ENCODE assay signal across 12 cellular contexts in the genomic region with DNA sequence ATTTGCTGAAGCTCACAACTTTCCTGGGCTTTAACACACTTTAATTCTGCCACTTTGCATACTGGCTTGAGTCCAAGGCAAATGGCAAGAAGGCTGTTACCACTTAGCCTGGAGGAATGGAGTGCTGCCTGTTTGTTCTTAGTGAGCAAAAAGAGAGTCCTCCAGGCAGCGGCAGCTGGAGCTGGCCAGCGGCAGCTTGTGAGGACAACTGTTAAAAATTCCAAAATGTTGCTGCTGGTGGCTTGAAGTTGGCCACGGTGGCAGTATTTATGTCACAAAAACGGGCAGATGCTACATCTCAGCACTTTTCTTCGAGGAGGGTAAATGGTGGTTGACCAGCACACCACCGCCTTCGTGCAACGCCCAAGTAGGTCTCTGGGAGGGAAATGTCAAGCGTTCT. TPM values are rescaled to one million over a fixed set of nuclear protein-coding genes. Genes with fewer than 3 reads are reported as not detected.
DNase-seq lines count a peak whose midpoint lies in the region; ATAC-seq and TF ChIP-seq lines count a peak whose summit lies in the region.
"Had no signal": no experiment of that assay in that cellular context is flagged by ENCODE, and none has a peak within 500 bp of the region (broad histone marks: within the 10 kb centered on the region; RNA-seq: fewer than 3 reads in every experiment).

No MANE protein-coding gene starts in this region.

- no peaks in the 10 kb centered on the region for H3K79me1 ChIP-seq in neuronal stem cell (ENCODE audit: low read depth, low read length)

- no peak overlapping the region for H4K91ac ChIP-seq in neuronal stem cell (ENCODE audit: low read depth, low read length, poor library complexity)

- no peaks in the 10 kb centered on the region for H4K20me1 ChIP-seq in hepatocyte (ENCODE audit: insufficient read depth, poor library complexity, severe bottlenecking)

- intact Hi-C loops in lower lobe of right lung (cut with DNase I), result loop anchor here (10.0 kb wide), 1 partner anchor 181 kb away; no protein-coding TSS in a partner anchor

- H3K14ac ChIP-seq in neuronal stem cell (ENCODE audit: low read length), result no peak overlapping the region

- H3K4me3 ChIP-seq in RWPE2 (ENCODE audit: severe bottlenecking) (no peak overlapping the region), lower lobe of right lung (no peak overlapping the region), neuronal stem cell (ENCODE audit: low read length in 2 of 2) (no peak overlapping the region), hepatocyte (no peak overlapping the region)
- H3K4me3 ChIP-seq: SJSA1 had no signal

- no peak overlapping the region for H2BK5ac ChIP-seq in neuronal stem cell (ENCODE audit: low read length)

- H3K9ac ChIP-seq in neuronal stem cell (ENCODE audit: low read depth, low read length, poor library complexity), result no peak overlapping the region

- H3K4me1 ChIP-seq in RWPE2 (ENCODE audit: insufficient read depth, poor library complexity, severe bottlenecking) (peaks cover 52% of the 10 kb centered on the region), lower lobe of right lung (peaks cover 52% of the 10 kb centered on the region), neuronal stem cell (ENCODE audit: control insufficient read depth in 2 of 2, insufficient read depth in 1 of 2, low read depth in 1 of 2, low read length in 2 of 2) (peaks cover 0 to 2% of the 10 kb centered on the region in 2 donors), hepatocyte (ENCODE audit: insufficient read depth) (no peaks in the 10 kb centered on the region)

- H3K18ac ChIP-seq in neuronal stem cell (ENCODE audit: low read length), result no peak overlapping the region

- H2AK5ac ChIP-seq in neuronal stem cell (ENCODE audit: low read depth, low read length), result no peak overlapping the region

- WGBS in neuronal stem cell (ENCODE audit: extremely low coverage in 2 of 2, insufficient read length in 2 of 2, insufficient replicate concordance in 1 of 2), 2 donors, result no CpG with 5 or more reads among the region's 9 CpGs
- 80% methylated on average over 9 of the region's 9 CpGs for WGBS in hepatocyte (ENCODE audit: low lambda C conversion rate, missing lambda C conversion rate)

- H3K4me2 ChIP-seq in neuronal stem cell (ENCODE audit: insufficient read depth, low read length, poor library complexity, severe bottlenecking) (no peak overlapping the region), hepatocyte (no peak overlapping the region)

- H3K9me2 ChIP-seq in hepatocyte (replicated peaks; ENCODE audit: insufficient read depth), result no peaks in the 10 kb centered on the region

- H2BK15ac ChIP-seq in neuronal stem cell (ENCODE audit: low read length), result no peak overlapping the region

- H2BK120ac ChIP-seq in neuronal stem cell (ENCODE audit: low read depth, low read length), result no peak overlapping the region

- ATAC-seq in RWPE2 (ENCODE audit: low read depth) (no peak), lower lobe of right lung (peak; percentile 29 to 52), GM21447 (IDR thresholded peaks at IDR 0.05; ENCODE audit: unreplicated experiment) (no peak)

- no peak overlapping the region for H3K4ac ChIP-seq in neuronal stem cell (ENCODE audit: low read length)

- H4K8ac ChIP-seq in neuronal stem cell (ENCODE audit: low read depth, low read length), result no peak overlapping the region

- DNase-seq in DMS153 (lab: John Stamatoyannopoulos, UW) (peak; percentile 23), DMS153 treated with DMSO at 0.1 percent for 48 hours (lab: John Stamatoyannopoulos, UW; ENCODE audit: unreplicated experiment) (no peak), NCI-H1105 (lab: John Stamatoyannopoulos, UW) (peak; percentile 42), RWPE2 (ENCODE audit: low spot score) (no peak), lower lobe of right lung (no peak), neuronal stem cell (ENCODE audit: low spot score) (no peak), hepatocyte (ENCODE audit: low spot score) (no peak)
- DNase-seq: NK-92 treated with Interleukin-12 subunit alpha and Interleukin-12 subunit beta, amount 100 ng/mL, for 24 hours; occipital lobe had no signal

- H2AFZ ChIP-seq in neuronal stem cell (ENCODE audit: low read length) (no peak overlapping the region), hepatocyte (no peak overlapping the region)

- no peaks in the 10 kb centered on the region for H3K27me3 ChIP-seq in RWPE2 (ENCODE audit: insufficient read depth, poor library complexity, severe bottlenecking)
- no peaks in the 10 kb centered on the region for H3K27me3 ChIP-seq in lower lobe of right lung (ENCODE audit: low read depth)
- no peaks in the 10 kb centered on the region for H3K27me3 ChIP-seq in neuronal stem cell (ENCODE audit: control insufficient read depth in 3 of 3, insufficient read depth in 3 of 3, low read depth in 1 of 3, low read length in 3 of 3)
- H3K27me3 ChIP-seq in hepatocyte, result no peaks in the 10 kb centered on the region
- H3K27me3 ChIP-seq: SJSA1 had no signal

- no peak overlapping the region for H3K23ac ChIP-seq in neuronal stem cell (ENCODE audit: low read depth, low read length, poor library complexity)

- H3K9me3 ChIP-seq in RWPE2 (ENCODE audit: severe bottlenecking) (no peaks in the 10 kb centered on the region), lower lobe of right lung (no peaks in the 10 kb centered on the region), neuronal stem cell (replicated peaks in 1 of 2; ENCODE audit: control insufficient read depth in 2 of 2, insufficient read depth in 1 of 2, low read depth in 1 of 2, low read length in 2 of 2) (no peaks in the 10 kb centered on the region), hepatocyte (ENCODE audit: low read depth) (no peaks in the 10 kb centered on the region)
- H3K9me3 ChIP-seq: SJSA1 had no signal

- no peak overlapping the region for H2BK12ac ChIP-seq in neuronal stem cell (ENCODE audit: low read length)

- H3K36me3 ChIP-seq in RWPE2 (ENCODE audit: low read depth) (peaks cover 29% of the 10 kb centered on the region), lower lobe of right lung (peaks cover 4% of the 10 kb centered on the region), neuronal stem cell (replicated peaks in 1 of 2; ENCODE audit: control insufficient read depth in 2 of 2, insufficient read depth in 2 of 2, low read length in 2 of 2) (no peaks in the 10 kb centered on the region), hepatocyte (replicated peaks; ENCODE audit: insufficient read depth, low read depth) (no peaks in the 10 kb centered on the region)

- H3K27ac ChIP-seq in RWPE2 (ENCODE audit: poor library complexity, severe bottlenecking) (peak overlapping the region; percentile 99), lower lobe of right lung (no peak overlapping the region), neuronal stem cell (replicated peaks; ENCODE audit: low read length) (no peak overlapping the region), hepatocyte (no peak overlapping the region)
- H3K27ac ChIP-seq: 22Rv1, SJSA1 had no signal

- H3K79me2 ChIP-seq in hepatocyte, result no peaks in the 10 kb centered on the region

- no peak for TF ChIP-seq CTCF in RWPE2 (IDR thresholded peaks at IDR 0.05; ENCODE audit: poor library complexity, severe bottlenecking)
- TF ChIP-seq CTCF in lower lobe of right lung (IDR thresholded peaks at IDR 0.05), result no peak
- TF ChIP-seq CTCF in hepatocyte (IDR thresholded peaks at IDR 0.05; ENCODE audit: poor library complexity), result no peak

RNA-seq across cellular contexts. Expression of gene STPG1, which starts 27.3 kb away (rescaled TPM):
- total RNA-seq in lower lobe of right lung (13.1 TPM), hepatocyte (2.9 and 3.5 TPM in 2 replicates)
- 12.5 TPM for polyA plus RNA-seq in neuronal stem cell (2013, experiment 1 of 2)
- polyA plus RNA-seq in neuronal stem cell (2013, experiment 2 of 2), result 12.2 TPM
- polyA plus RNA-seq in hepatocyte, result 4.3 and 5.5 TPM in 2 replicates

RNA-seq across cellular contexts. Expression of gene NIPAL3, which starts 29.4 kb away (rescaled TPM):
- total RNA-seq in lower lobe of right lung (38.0 TPM), hepatocyte (25.4 and 26.6 TPM in 2 replicates)
- 6.6 TPM for polyA plus RNA-seq in neuronal stem cell (2013, experiment 1 of 2)
- 6.5 TPM for polyA plus RNA-seq in neuronal stem cell (2013, experiment 2 of 2)
- 27.3 and 37.9 TPM in 2 replicates for polyA plus RNA-seq in hepatocyte

Comparison
In these comparisons a context has a peak if more than half of its experiments do, and no peak if none do; other contexts are left out.
1. DNase-seq: peak in DMS153 (single experiment) and NCI-H1105 (single experiment); none in DMS153 treated with DMSO at 0.1 percent for 48 hours (single experiment), RWPE2 (single experiment), lower lobe of right lung (single experiment), neuronal stem cell (single experiment) and hepatocyte (single experiment).
2. ATAC-seq: peak in lower lobe of right lung (2 of 2); none in RWPE2 (single experiment) and GM21447 (single experiment).